In the genomic region with DNA sequence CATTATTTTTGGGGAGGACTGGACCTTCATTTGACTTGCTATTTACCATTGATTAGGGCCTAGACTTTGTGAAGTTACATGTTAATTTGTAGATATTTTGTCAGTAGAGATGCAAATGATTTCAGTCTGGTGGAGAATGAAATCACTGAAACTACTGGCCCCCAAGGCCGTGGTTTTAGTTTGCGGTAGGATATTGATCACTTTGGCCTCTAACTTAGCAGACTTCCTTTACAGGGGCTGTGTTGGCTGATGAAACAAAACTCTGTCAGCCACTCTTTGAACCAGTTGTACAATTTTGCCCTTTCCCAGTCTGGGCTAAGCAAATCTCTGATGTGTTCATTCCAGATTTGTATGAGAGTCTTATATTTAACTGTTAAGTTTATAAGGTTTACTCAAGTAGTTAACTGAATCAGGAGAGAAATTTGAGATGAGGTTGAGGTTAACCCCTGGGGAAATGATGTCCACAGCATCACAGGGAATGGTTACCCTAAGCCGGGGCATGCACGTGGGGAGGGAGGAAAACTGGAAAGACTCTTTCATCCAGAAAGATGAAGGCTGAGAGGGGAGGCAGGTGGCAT, we compare ENCODE assay signal across 17 cellular contexts.
DNase-seq lines count a peak whose midpoint lies in the region; ATAC-seq and TF ChIP-seq lines count a peak whose summit lies in the region.
"Had no signal": no experiment of that assay in that cellular context is flagged by ENCODE, and none has a peak within 500 bp of the region (broad histone marks: within the 10 kb centered on the region; RNA-seq: fewer than 3 reads in every experiment).

No MANE protein-coding gene starts in this region.

- H3K9me3 ChIP-seq in CD4-positive, alpha-beta T cell (ENCODE audit: control insufficient read depth, low read length) = peaks cover 13% of the 10 kb centered on the region

- H3K36me3 Mint-ChIP-seq in CD4-positive, alpha-beta T cell (ENCODE audit: low read depth) = no peaks in the 10 kb centered on the region

- no peak overlapping the region for H3K27ac ChIP-seq in CD4-positive, alpha-beta T cell (ENCODE audit: low read depth, low read length)

- CTCF ChIA-PET in CD4-positive, alpha-beta T cell (lab: Charles Lee) = interaction anchor here (2.9 kb wide), 1 partner anchor 153 kb away, joined by 15 read pairs; no protein-coding TSS in a partner anchor

- H3K27ac Mint-ChIP-seq in CD4-positive, alpha-beta T cell = no peak overlapping the region
- H3K27ac Mint-ChIP-seq: activated B cell treated with CpG ODN at 0.5 μM for 24 hours; activated naive CD4-positive, alpha-beta T cell treated with anti-CD3 and anti-CD28 coated beads for 36 hours; naive thymus-derived CD8-positive, alpha-beta T cell had no signal

- no peak overlapping the region for H3K4me3 Mint-ChIP-seq in CD4-positive, alpha-beta T cell
- H3K4me3 Mint-ChIP-seq: activated B cell treated with CpG ODN at 0.5 μM for 24 hours; activated naive CD4-positive, alpha-beta T cell treated with anti-CD3 and anti-CD28 coated beads for 36 hours; naive thymus-derived CD8-positive, alpha-beta T cell had no signal

- ATAC-seq in GM21390 (IDR thresholded peaks at IDR 0.05; ENCODE audit: unreplicated experiment) = peak; percentile 63
- peak; percentile 62 for ATAC-seq in HG03378 (IDR thresholded peaks at IDR 0.05; ENCODE audit: unreplicated experiment)
- ATAC-seq in HG03097 (IDR thresholded peaks at IDR 0.05; ENCODE audit: low FRiP score, unreplicated experiment) = no peak
- no peak for ATAC-seq in left ventricle myocardium superior
- no peak for ATAC-seq in CD4-positive, alpha-beta T cell (ENCODE audit: poor library complexity)
- ATAC-seq: left colon; naive thymus-derived CD8-positive, alpha-beta T cell had no signal

- POLR2A ChIA-PET in CD4-positive, alpha-beta T cell (lab: Charles Lee) = no interaction called here

- intact Hi-C loops in left ventricle myocardium superior (cut with micrococcal nuclease) = loop anchor here (10.0 kb wide), 1 partner anchor 153 kb away; no protein-coding TSS in a partner anchor
- intact Hi-C loops in CD4-positive, alpha-beta T cell (cut with DNase I, micrococcal nuclease) = loop anchor here (5.0 kb wide), 2 partner anchors 105 to 265 kb away; a partner anchor contains a TSS

- peaks cover 26% of the 10 kb centered on the region for H3K27me3 Mint-ChIP-seq in CD4-positive, alpha-beta T cell

- no peaks in the 10 kb centered on the region for H3K27me3 ChIP-seq in CD4-positive, alpha-beta T cell (ENCODE audit: control insufficient read depth, insufficient read depth, low read length)

- peak; percentile 0 for DNase-seq in activated effector memory CD4-positive, alpha-beta T cell treated with anti-CD3 and anti-CD28 coated beads, Interleukin-2, amount 50 U/mL, for 16 hours
- no peak for DNase-seq in activated effector memory CD4-positive, alpha-beta T cell treated with Interleukin-2 at 50 U/mL for 16 hours
- DNase-seq in NCI-H2196 (lab: John Stamatoyannopoulos, UW; ENCODE audit: unreplicated experiment) (no peak), left ventricle myocardium superior (no peak)
- no peak for DNase-seq in CD4-positive, alpha-beta T cell
- DNase-seq: activated B cell treated with CpG ODN at 0.5 μM for 24 hours; activated naive CD4-positive, alpha-beta T cell treated with anti-CD3 and anti-CD28 coated beads for 36 hours; DMS79; GOT3; NCI-H2081 treated with DMSO at 0.1 percent for 48 hours; stimulated activated CD4-positive, alpha-beta T cell treated with anti-CD3 and anti-CD28 coated beads, Interleukin-4, amount 100 ng/mL, for 1 hour; stimulated activated naive CD4-positive, alpha-beta T cell treated with Interleukin-2 at 50 U/mL for 16 hours had no signal

- no peaks in the 10 kb centered on the region for H3K4me1 Mint-ChIP-seq in CD4-positive, alpha-beta T cell (ENCODE audit: low read depth)

- H3K9me3 Mint-ChIP-seq in CD4-positive, alpha-beta T cell = peaks cover 6% of the 10 kb centered on the region

- no peak for TF ChIP-seq CTCF in CD4-positive, alpha-beta T cell (IDR thresholded peaks at IDR 0.05)

Comparison
In these comparisons a context has a peak if more than half of its experiments do, and no peak if none do; other contexts are left out.
1. ATAC-seq: peak in GM21390 (single experiment) and HG03378 (single experiment); none in HG03097 (single experiment), left ventricle myocardium superior (single experiment) and CD4-positive, alpha-beta T cell (single experiment).